In genomic region chr3:46213201-46213600, GRCh38 we compare ENCODE assay signal across 11 cellular contexts.
DNase-seq lines count a peak whose midpoint lies in the region; ATAC-seq lines count a peak whose summit lies in the region.
"Had no signal": no experiment of that assay in that cellular context is flagged by ENCODE, and none has a peak within 500 bp of the region (broad histone marks: within the 10 kb centered on the region; RNA-seq: fewer than 3 reads in every experiment).

No MANE protein-coding gene starts in this region.

- H3K9me3 Mint-ChIP-seq in activated naive CD4-positive, alpha-beta T cell treated with anti-CD3 and anti-CD28 coated beads, Interleukin-2, amount 10 ng/mL, durations not matched to agents 7 days and 5 days: no peaks in the 10 kb centered on the region
- H3K9me3 Mint-ChIP-seq in activated naive CD8-positive, alpha-beta T cell treated with anti-CD3 and anti-CD28 coated beads, Interleukin-2, amount 50 U/mL, for 24 hours: no peaks in the 10 kb centered on the region
- peaks cover 7 to 8% of the 10 kb centered on the region in 2 donors for H3K9me3 Mint-ChIP-seq in stimulated activated naive CD8-positive, alpha-beta T cell treated with anti-CD3 and anti-CD28 coated beads, Interleukin-15, amount 100 ng/mL, for 72 hours

- H3K36me3 Mint-ChIP-seq in activated naive CD4-positive, alpha-beta T cell treated with anti-CD3 and anti-CD28 coated beads, Interleukin-2, amount 10 ng/mL, durations not matched to agents 7 days and 5 days: peaks cover 8% of the 10 kb centered on the region
- H3K36me3 Mint-ChIP-seq in activated naive CD8-positive, alpha-beta T cell treated with anti-CD3 and anti-CD28 coated beads, Interleukin-2, amount 50 U/mL, for 24 hours (ENCODE audit: low read depth): no peaks in the 10 kb centered on the region

- no peak overlapping the region for H3K4me3 Mint-ChIP-seq in activated naive CD4-positive, alpha-beta T cell treated with anti-CD3 and anti-CD28 coated beads, Interleukin-2, amount 10 ng/mL, durations not matched to agents 7 days and 5 days
- H3K4me3 Mint-ChIP-seq in activated naive CD8-positive, alpha-beta T cell treated with anti-CD3 and anti-CD28 coated beads, Interleukin-2, amount 50 U/mL, for 24 hours: no peak overlapping the region
- H3K4me3 Mint-ChIP-seq in stimulated activated naive CD8-positive, alpha-beta T cell treated with anti-CD3 and anti-CD28 coated beads, Interleukin-15, amount 100 ng/mL, for 72 hours: no peak overlapping the region

- peak; percentile 36 for DNase-seq in activated naive CD4-positive, alpha-beta T cell treated with anti-CD3 and anti-CD28 coated beads, Interleukin-2, amount 10 ng/mL, durations not matched to agents 7 days and 5 days
- no peak for DNase-seq in activated naive CD4-positive, alpha-beta T cell (lab: John Stamatoyannopoulos, UW)
- DNase-seq in NOMO-1 treated with DMSO at 0.1 percent for 48 hours (lab: John Stamatoyannopoulos, UW; ENCODE audit: unreplicated experiment) (peak; percentile 72), amygdala (lab: John Stamatoyannopoulos, UW) (no peak), KBM-7 (no peak)
- DNase-seq in activated naive CD8-positive, alpha-beta T cell treated with anti-CD3 and anti-CD28 coated beads, Interleukin-2, amount 50 U/mL, for 24 hours: no peak
- no peak for DNase-seq in stimulated activated naive CD8-positive, alpha-beta T cell treated with anti-CD3 and anti-CD28 coated beads, Interleukin-15, amount 100 ng/mL, for 72 hours
- DNase-seq: NCI-H2029 treated with DMSO at 0.1 percent for 48 hours, NCI-H748 treated with DMSO at 0.1 percent for 48 hours, Right ventricle myocardium superior had no signal

- peaks cover 4% of the 10 kb centered on the region for H3K27me3 Mint-ChIP-seq in activated naive CD4-positive, alpha-beta T cell treated with anti-CD3 and anti-CD28 coated beads, Interleukin-2, amount 10 ng/mL, durations not matched to agents 7 days and 5 days
- no peaks in the 10 kb centered on the region for H3K27me3 Mint-ChIP-seq in activated naive CD8-positive, alpha-beta T cell treated with anti-CD3 and anti-CD28 coated beads, Interleukin-2, amount 50 U/mL, for 24 hours
- no peaks in the 10 kb centered on the region for H3K27me3 Mint-ChIP-seq in stimulated activated naive CD8-positive, alpha-beta T cell treated with anti-CD3 and anti-CD28 coated beads, Interleukin-15, amount 100 ng/mL, for 72 hours

- CTCF ChIA-PET in activated naive CD4-positive, alpha-beta T cell treated with anti-CD3 and anti-CD28 coated beads, Interleukin-2, amount 10 ng/mL, durations not matched to agents 7 days and 5 days (lab: Charles Lee): interaction anchor here (0.6 to 7.2 kb wide), 12 partner anchors 26 to 276 kb away, joined by 3 to 228 read pairs (median 6); partner anchors contain the start of gene CCR5

- H3K27ac Mint-ChIP-seq in activated naive CD4-positive, alpha-beta T cell treated with anti-CD3 and anti-CD28 coated beads, Interleukin-2, amount 10 ng/mL, durations not matched to agents 7 days and 5 days: no peak overlapping the region
- no peak overlapping the region for H3K27ac Mint-ChIP-seq in activated naive CD8-positive, alpha-beta T cell treated with anti-CD3 and anti-CD28 coated beads, Interleukin-2, amount 50 U/mL, for 24 hours
- no peak overlapping the region for H3K27ac Mint-ChIP-seq in stimulated activated naive CD8-positive, alpha-beta T cell treated with anti-CD3 and anti-CD28 coated beads, Interleukin-15, amount 100 ng/mL, for 72 hours

- peak; percentile 41 for ATAC-seq in activated naive CD8-positive, alpha-beta T cell treated with anti-CD3 and anti-CD28 coated beads, Interleukin-2, amount 50 U/mL, for 24 hours
- ATAC-seq in stimulated activated naive CD8-positive, alpha-beta T cell treated with anti-CD3 and anti-CD28 coated beads, Interleukin-15, amount 100 ng/mL, for 72 hours: peak; percentile 66
- no peak for ATAC-seq in GM18511 (IDR thresholded peaks at IDR 0.05; ENCODE audit: unreplicated experiment)

- H3K4me1 Mint-ChIP-seq in activated naive CD4-positive, alpha-beta T cell treated with anti-CD3 and anti-CD28 coated beads, Interleukin-2, amount 10 ng/mL, durations not matched to agents 7 days and 5 days: peaks cover 34% of the 10 kb centered on the region
- H3K4me1 Mint-ChIP-seq in activated naive CD8-positive, alpha-beta T cell treated with anti-CD3 and anti-CD28 coated beads, Interleukin-2, amount 50 U/mL, for 24 hours: peaks cover 14% of the 10 kb centered on the region
- peaks cover 22% of the 10 kb centered on the region for H3K4me1 Mint-ChIP-seq in stimulated activated naive CD8-positive, alpha-beta T cell treated with anti-CD3 and anti-CD28 coated beads, Interleukin-15, amount 100 ng/mL, for 72 hours

- in situ Hi-C loops in KBM-7 (cut with MboI; ENCODE audit: low pct_unique_long_range_greater_than_20kb, low sequenced_read_pairs): loop anchor here (10.0 kb wide), 1 partner anchor 162 kb away; the partner anchor contains the start of gene CCR5

Comparison
In these comparisons a context has a peak if more than half of its experiments do, and no peak if none do; other contexts are left out.
1. DNase-seq: peak in activated naive CD4-positive, alpha-beta T cell treated with anti-CD3 and anti-CD28 coated beads, Interleukin-2, amount 10 ng/mL, durations not matched to agents 7 days and 5 days (single experiment) and NOMO-1 treated with DMSO at 0.1 percent for 48 hours (single experiment); none in activated naive CD4-positive, alpha-beta T cell (0 of 4), activated naive CD8-positive, alpha-beta T cell treated with anti-CD3 and anti-CD28 coated beads, Interleukin-2, amount 50 U/mL, for 24 hours (single experiment), stimulated activated naive CD8-positive, alpha-beta T cell treated with anti-CD3 and anti-CD28 coated beads, Interleukin-15, amount 100 ng/mL, for 72 hours (0 of 2), amygdala (0 of 56) and KBM-7 (single experiment).